ENCODE assay signal across 1 cellular context in genomic region chr4:87422104-87423052, GRCh38.
A peak's percentile ranks its signal among the peaks of the same experiment; 100 is the strongest.
TF ChIP-seq lines count a peak whose summit lies in the region.

TSS of gene NUDT9 (plus strand) at chr4:87422573. CDS start at chr4:87422906, 333 bp downstream.

TF ChIP-seq in HepG2, 621 proteins besides CTCF, POLR2A, EP300 and RAD21 (continued from another document):
- TF ChIP-seq ZNF407 (CRISPR knock-in tag; IDR thresholded peaks at IDR 0.05; ENCODE audit: not compliant biosample characterization) (peak; percentile 63), PLSCR1 (CRISPR knock-in tag; IDR thresholded peaks at IDR 0.05; ENCODE audit: borderline replicate concordance) (no peak), PRDM15 (CRISPR knock-in tag; IDR thresholded peaks at IDR 0.05) (peak; percentile 52; the same call in 1 of the 2 replicates), ZNF484 (CRISPR knock-in tag; IDR thresholded peaks at IDR 0.05; ENCODE audit: borderline replicate concordance, low read depth) (no peak), ZKSCAN5 (CRISPR knock-in tag; IDR thresholded peaks at IDR 0.05) (0 out of 2 replicates have a peak, but pooled peaks have one; percentile 43), MEIS2 (CRISPR knock-in tag; IDR thresholded peaks at IDR 0.05) (peak; percentile 85; the same call in 1 of the 2 replicates), ZNF761 (CRISPR knock-in tag; conservative IDR thresholded peaks at IDR 0.05) (peak; percentile 72), RFX3 (CRISPR knock-in tag; IDR thresholded peaks at IDR 0.05) (no peak; the same call in 1 of the 2 replicates), U2AF1 (optimal IDR thresholded peaks at IDR 0.05; ENCODE audit: low read depth, low read length) (no peak)
- TF ChIP-seq, protein P1, sequence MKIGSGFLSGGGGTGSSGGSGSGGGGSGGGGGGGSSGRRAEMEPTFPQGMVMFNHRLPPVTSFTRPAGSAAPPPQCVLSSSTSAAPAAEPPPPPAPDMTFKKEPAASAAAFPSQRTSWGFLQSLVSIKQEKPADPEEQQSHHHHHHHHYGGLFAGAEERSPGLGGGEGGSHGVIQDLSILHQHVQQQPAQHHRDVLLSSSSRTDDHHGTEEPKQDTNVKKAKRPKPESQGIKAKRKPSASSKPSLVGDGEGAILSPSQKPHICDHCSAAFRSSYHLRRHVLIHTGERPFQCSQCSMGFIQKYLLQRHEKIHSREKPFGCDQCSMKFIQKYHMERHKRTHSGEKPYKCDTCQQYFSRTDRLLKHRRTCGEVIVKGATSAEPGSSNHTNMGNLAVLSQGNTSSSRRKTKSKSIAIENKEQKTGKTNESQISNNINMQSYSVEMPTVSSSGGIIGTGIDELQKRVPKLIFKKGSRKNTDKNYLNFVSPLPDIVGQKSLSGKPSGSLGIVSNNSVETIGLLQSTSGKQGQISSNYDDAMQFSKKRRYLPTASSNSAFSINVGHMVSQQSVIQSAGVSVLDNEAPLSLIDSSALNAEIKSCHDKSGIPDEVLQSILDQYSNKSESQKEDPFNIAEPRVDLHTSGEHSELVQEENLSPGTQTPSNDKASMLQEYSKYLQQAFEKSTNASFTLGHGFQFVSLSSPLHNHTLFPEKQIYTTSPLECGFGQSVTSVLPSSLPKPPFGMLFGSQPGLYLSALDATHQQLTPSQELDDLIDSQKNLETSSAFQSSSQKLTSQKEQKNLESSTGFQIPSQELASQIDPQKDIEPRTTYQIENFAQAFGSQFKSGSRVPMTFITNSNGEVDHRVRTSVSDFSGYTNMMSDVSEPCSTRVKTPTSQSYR (CRISPR knock-in tag; IDR thresholded peaks at IDR 0.05; ENCODE audit: borderline replicate concordance) = no peak
- TF ChIP-seq, protein P2, sequence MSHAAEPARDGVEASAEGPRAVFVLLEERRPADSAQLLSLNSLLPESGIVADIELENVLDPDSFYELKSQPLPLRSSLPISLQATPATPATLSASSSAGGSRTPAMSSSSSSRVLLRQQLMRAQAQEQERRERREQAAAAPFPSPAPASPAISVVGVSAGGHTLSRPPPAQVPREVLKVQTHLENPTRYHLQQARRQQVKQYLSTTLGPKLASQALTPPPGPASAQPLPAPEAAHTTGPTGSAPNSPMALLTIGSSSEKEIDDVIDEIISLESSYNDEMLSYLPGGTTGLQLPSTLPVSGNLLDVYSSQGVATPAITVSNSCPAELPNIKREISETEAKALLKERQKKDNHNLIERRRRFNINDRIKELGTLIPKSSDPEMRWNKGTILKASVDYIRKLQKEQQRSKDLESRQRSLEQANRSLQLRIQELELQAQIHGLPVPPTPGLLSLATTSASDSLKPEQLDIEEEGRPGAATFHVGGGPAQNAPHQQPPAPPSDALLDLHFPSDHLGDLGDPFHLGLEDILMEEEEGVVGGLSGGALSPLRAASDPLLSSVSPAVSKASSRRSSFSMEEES (CRISPR knock-in tag; IDR thresholded peaks at IDR 0.05) = peak; percentile 57
